22 cellular contexts compared by ENCODE assay signal in genomic region chr18:69383191-69383590, GRCh38. TPM values are rescaled to one million over a fixed set of nuclear protein-coding genes. Genes with fewer than 3 reads are reported as not detected.
DNase-seq lines count a peak whose midpoint lies in the region; ATAC-seq and TF ChIP-seq lines count a peak whose summit lies in the region.
"Had no signal": no experiment of that assay in that cellular context is flagged by ENCODE, and none has a peak within 500 bp of the region (broad histone marks: within the 10 kb centered on the region; RNA-seq: fewer than 3 reads in every experiment).

No MANE protein-coding gene starts in this region.

- H3K36me3 ChIP-seq in IMR-90 (ENCODE audit: control insufficient read depth, insufficient read depth, low read length) (no peaks in the 10 kb centered on the region), Peyer's patch (no peaks in the 10 kb centered on the region), psoas muscle (ENCODE audit: insufficient read depth in 1 of 2, low read depth in 1 of 2) (no peaks in the 10 kb centered on the region)

- no peaks in the 10 kb centered on the region for H3K9me1 ChIP-seq in IMR-90 (ENCODE audit: insufficient read depth, low read length)

- no peaks in the 10 kb centered on the region for H3K36me3 Mint-ChIP-seq in stimulated activated memory B cell treated with anti-CD40 and anti-IgM and Interleukin-4, amounts not matched to agents 10 μg/mL and 1 μg/mL and 100 μg/mL, for 72 hours
- H3K36me3 Mint-ChIP-seq: CD4-positive, alpha-beta memory T cell; IgD-negative memory B cell had no signal

- POLR2A ChIA-PET in IMR-90 (lab: Charles Lee; ENCODE audit: unreplicated experiment): no interaction called here

- TF ChIP-seq POLR2A in IMR-90 (IDR thresholded peaks at IDR 0.05; ENCODE audit: low read depth, low read length) (no peak), Peyer's patch (IDR thresholded peaks at IDR 0.05) (no peak)

- H3K27ac Mint-ChIP-seq in stimulated activated memory B cell treated with anti-CD40 and anti-IgM and Interleukin-4, amounts not matched to agents 10 μg/mL and 1 μg/mL and 100 μg/mL, for 72 hours: no peak overlapping the region
- H3K27ac Mint-ChIP-seq: CD4-positive, alpha-beta memory T cell; IgD-negative memory B cell had no signal

- no peak overlapping the region for H3K4me3 Mint-ChIP-seq in stimulated activated memory B cell treated with anti-CD40 and anti-IgM and Interleukin-4, amounts not matched to agents 10 μg/mL and 1 μg/mL and 100 μg/mL, for 72 hours
- H3K4me3 Mint-ChIP-seq: IgD-negative memory B cell had no signal

- CTCF ChIA-PET in IMR-90 (lab: Yijun Ruan, JAX): no interaction called here

- DNase-seq in AG10803 (ENCODE audit: low read depth): peak; percentile 42
- no peak for DNase-seq in IMR-90
- peak; percentile 65 for DNase-seq in dedifferentiated amniotic fluid mesenchymal stem cell (ENCODE audit: extremely low spot score)
- DNase-seq in fibroblast of the aortic adventitia (ENCODE audit: low read depth): peak; percentile 4
- no peak for DNase-seq in COR-L47 (lab: John Stamatoyannopoulos, UW)
- no peak for DNase-seq in Peyer's patch
- DNase-seq in psoas muscle: no peak
- DNase-seq: 8988T; CD4-positive, alpha-beta memory T cell; DMS53; EL; Karpas-422; NCI-H1436; NCI-H2029; NCI-H345; NCI-H524 treated with DMSO at 0.1 percent for 48 hours; PC-3 had no signal

- H3K4me2 ChIP-seq in IMR-90 (ENCODE audit: low read depth, low read length): no peak overlapping the region

- H4K20me1 ChIP-seq in IMR-90 (ENCODE audit: insufficient read depth, low read length): no peaks in the 10 kb centered on the region

- BruUV-seq in IMR-90 (replicated peaks; lab: Mats Ljungman, UMichigan): no TSS peak

- ATAC-seq in IMR-90 (ENCODE audit: low read depth): no peak
- no peak for ATAC-seq in stimulated activated memory B cell treated with anti-CD40 and anti-IgM and Interleukin-4, amounts not matched to agents 10 μg/mL and 1 μg/mL and 100 μg/mL, for 72 hours
- ATAC-seq in psoas muscle: no peak
- ATAC-seq: PC-3 had no signal

- WGBS in IMR-90 (ENCODE audit: extremely low coverage in 2 of 2, insufficient read length in 1 of 2), 2 experiments: no CpG with 5 or more reads among the region's 3 CpGs
- 54 to 61% (median 57%) methylated on average over 3 of the region's 3 CpGs for WGBS in psoas muscle, 3 donors

- H2AK9ac ChIP-seq in IMR-90 (replicated peaks; ENCODE audit: low read depth, low read length, poor library complexity): no peak overlapping the region

- H3K79me1 ChIP-seq in IMR-90 (ENCODE audit: low read depth in 1 of 2, low read length in 2 of 2): no peaks in the 10 kb centered on the region

- no peak overlapping the region for H3K4ac ChIP-seq in IMR-90 (ENCODE audit: low read depth, low read length)

- H3K27me3 ChIP-seq in IMR-90 (ENCODE audit: control insufficient read depth, insufficient read depth, low read length) (no peaks in the 10 kb centered on the region), Peyer's patch (no peaks in the 10 kb centered on the region), psoas muscle (ENCODE audit: insufficient read depth in 3 of 3, low read length in 2 of 3) (peaks cover 0 to 4% (median 0%) of the 10 kb centered on the region in 3 donors)

- H3K27me3 Mint-ChIP-seq in stimulated activated memory B cell treated with anti-CD40 and anti-IgM and Interleukin-4, amounts not matched to agents 10 μg/mL and 1 μg/mL and 100 μg/mL, for 72 hours: no peaks in the 10 kb centered on the region
- H3K27me3 Mint-ChIP-seq: IgD-negative memory B cell had no signal

- H2AFZ ChIP-seq in IMR-90 (replicated peaks; ENCODE audit: low read length, poor library complexity): peak overlapping the region; percentile 61

- H3K14ac ChIP-seq in IMR-90 (replicated peaks; ENCODE audit: low read depth, low read length): no peak overlapping the region

- no peak overlapping the region for H3K9ac ChIP-seq in IMR-90 (ENCODE audit: low read depth, low read length)

- no peak overlapping the region for H3K18ac ChIP-seq in IMR-90 (ENCODE audit: low read depth, low read length)

- H2BK15ac ChIP-seq in IMR-90 (ENCODE audit: low read depth, low read length): no peak overlapping the region

- H3K27ac ChIP-seq in IMR-90 (ENCODE audit: insufficient read depth, low read length) (no peak overlapping the region), Peyer's patch (no peak overlapping the region), psoas muscle (no peak overlapping the region)
- H3K27ac ChIP-seq: HL-60, RWPE1 had no signal

- intact Hi-C loops in IMR-90 (cut with micrococcal nuclease) (no loop called here), psoas muscle (cut with DNase I) (no loop called here)

- no peaks in the 10 kb centered on the region for H3K9me3 ChIP-seq in IMR-90 (ENCODE audit: control insufficient read depth, insufficient read depth, low read length)
- no peaks in the 10 kb centered on the region for H3K9me3 ChIP-seq in Peyer's patch
- H3K9me3 ChIP-seq in psoas muscle: no peaks in the 10 kb centered on the region

- no peak overlapping the region for H2BK5ac ChIP-seq in IMR-90 (ENCODE audit: low read depth, low read length, poor library complexity, severe bottlenecking)

- H3K23ac ChIP-seq in IMR-90 (ENCODE audit: low read depth, low read length): no peak overlapping the region

- H3K4me3 ChIP-seq in AG10803 (ENCODE audit: low read length) (no peak overlapping the region), IMR-90 (ENCODE audit: insufficient read depth, low read depth, low read length) (no peak overlapping the region), fibroblast of the aortic adventitia (ENCODE audit: low read depth, low read length) (no peak overlapping the region), Peyer's patch (no peak overlapping the region), psoas muscle (no peak overlapping the region)

- H3K4me1 Mint-ChIP-seq in stimulated activated memory B cell treated with anti-CD40 and anti-IgM and Interleukin-4, amounts not matched to agents 10 μg/mL and 1 μg/mL and 100 μg/mL, for 72 hours: no peaks in the 10 kb centered on the region
- H3K4me1 Mint-ChIP-seq: CD4-positive, alpha-beta memory T cell; IgD-negative memory B cell had no signal

- TF ChIP-seq CTCF in AG10803 (conservative IDR thresholded peaks at IDR 0.05; ENCODE audit: low read length) (no peak), IMR-90 (conservative IDR thresholded peaks at IDR 0.05; ENCODE audit: low read depth, low read length) (no peak), fibroblast of the aortic adventitia (IDR thresholded peaks at IDR 0.05; ENCODE audit: insufficient read depth, low read length) (no peak), Peyer's patch (IDR thresholded peaks at IDR 0.05) (no peak), psoas muscle (IDR thresholded peaks at IDR 0.05) (no peak)

- no peak overlapping the region for H4K5ac ChIP-seq in IMR-90 (ENCODE audit: low read depth, low read length)

- no peak overlapping the region for H2AK5ac ChIP-seq in IMR-90 (ENCODE audit: low read depth, low read length)

- dilution Hi-C loops in IMR-90 (cut with HindIII; ENCODE audit: low sequenced_read_pairs, unreplicated experiment): no loop called here

- H3K4me1 ChIP-seq in IMR-90 (ENCODE audit: control insufficient read depth, insufficient read depth, low read length): no peaks in the 10 kb centered on the region
- no peaks in the 10 kb centered on the region for H3K4me1 ChIP-seq in Peyer's patch
- H3K4me1 ChIP-seq in psoas muscle: no peaks in the 10 kb centered on the region

- no peak overlapping the region for H2BK120ac ChIP-seq in IMR-90 (ENCODE audit: low read depth, low read length)

- in situ Hi-C loops in IMR-90 (cut with MboI; ENCODE audit: low sequenced_read_pairs): no loop called here

- no peak overlapping the region for H3K56ac ChIP-seq in IMR-90 (ENCODE audit: extremely low read depth, insufficient read depth, low read length)

- peaks cover 3% of the 10 kb centered on the region for H3K9me3 Mint-ChIP-seq in stimulated activated memory B cell treated with anti-CD40 and anti-IgM and Interleukin-4, amounts not matched to agents 10 μg/mL and 1 μg/mL and 100 μg/mL, for 72 hours
- H3K9me3 Mint-ChIP-seq: CD4-positive, alpha-beta memory T cell; IgD-negative memory B cell had no signal

- TF ChIP-seq RAD21 in IMR-90 (IDR thresholded peaks at IDR 0.05; ENCODE audit: low read length): no peak

- H4K91ac ChIP-seq in IMR-90 (ENCODE audit: insufficient read depth, low read depth, low read length): no peak overlapping the region

- H4K8ac ChIP-seq in IMR-90 (ENCODE audit: low read depth in 2 of 2, low read length in 2 of 2): no peak overlapping the region

- H2BK20ac ChIP-seq in IMR-90 (ENCODE audit: low read depth, low read length): no peak overlapping the region

TF ChIP-seq in IMR-90, 13 proteins besides CTCF, POLR2A, EP300 and RAD21 (continues in another document):
- TF ChIP-seq MAZ (IDR thresholded peaks at IDR 0.05; ENCODE audit: borderline replicate concordance, low read depth, low read length) (no peak), CHD1 (IDR thresholded peaks at IDR 0.05; ENCODE audit: low read depth, low read length) (no peak), NFE2L2 (IDR thresholded peaks at IDR 0.05; ENCODE audit: low read depth, low read length) (no peak), RFX5 (IDR thresholded peaks at IDR 0.05; ENCODE audit: low read depth, low read length) (no peak), ELK1 (IDR thresholded peaks at IDR 0.05; ENCODE audit: borderline replicate concordance, low read depth, low read length) (no peak), CEBPB (IDR thresholded peaks at IDR 0.05; ENCODE audit: low read depth, low read length) (no peak), SMC3 (IDR thresholded peaks at IDR 0.05; ENCODE audit: low read depth, low read length) (no peak), BHLHE40 (IDR thresholded peaks at IDR 0.05; ENCODE audit: low read depth, low read length) (no peak), MXI1 (IDR thresholded peaks at IDR 0.05; ENCODE audit: borderline replicate concordance, low read depth, low read length) (no peak), RCOR1 (IDR thresholded peaks at IDR 0.05; ENCODE audit: insufficient replicate concordance, low read length) (no peak)

RNA-seq across cellular contexts. Expression of gene DOK6, which starts 17.5 kb away (rescaled TPM):
- 2.7 and 3.9 TPM in 2 replicates for total RNA-seq in IMR-90 (2012; rRNA removed)
- polyA plus RNA-seq in IMR-90 (2012; rRNA removed): 1.6 and 1.9 TPM in 2 replicates
- polyA plus RNA-seq in IMR-90 (2012; cell fraction: cytosol; rRNA removed): 0.25 and 0.90 TPM in 2 replicates
- 0.07 and 1.2 TPM in 2 replicates for polyA plus RNA-seq in IMR-90 (2012; cell fraction: nucleus; rRNA removed; ENCODE audit: low replicate concordance)
- total RNA-seq in fibroblast of the aortic adventitia (ENCODE audit: low replicate concordance): 2.1 and 3.2 TPM in 2 replicates
- 1 to 10 TPM in 1 of 4 donors, under 1 TPM in 3; 0.13 to 5.2 (median 0.50) TPM for total RNA-seq in Peyer's patch
- under 1 TPM; 0.18 to 0.97 (median 0.39) TPM for total RNA-seq in psoas muscle
- polyA plus RNA-seq in psoas muscle: under 1 TPM; 0.05 to 0.17 (median 0.06) TPM
- total RNA-seq: CD4-positive, alpha-beta memory T cell; MCF 10A; PC-3 had no signal
- polyA plus RNA-seq: IgD-negative memory B cell had no signal

Comparison
In these comparisons a context has a peak if more than half of its experiments do, and no peak if none do; other contexts are left out.
1. DNase-seq: peak in AG10803 (single experiment), dedifferentiated amniotic fluid mesenchymal stem cell (single experiment) and fibroblast of the aortic adventitia (single experiment); none in IMR-90 (single experiment), COR-L47 (single experiment), Peyer's patch (0 of 3) and psoas muscle (0 of 2).